In the genomic region with DNA sequence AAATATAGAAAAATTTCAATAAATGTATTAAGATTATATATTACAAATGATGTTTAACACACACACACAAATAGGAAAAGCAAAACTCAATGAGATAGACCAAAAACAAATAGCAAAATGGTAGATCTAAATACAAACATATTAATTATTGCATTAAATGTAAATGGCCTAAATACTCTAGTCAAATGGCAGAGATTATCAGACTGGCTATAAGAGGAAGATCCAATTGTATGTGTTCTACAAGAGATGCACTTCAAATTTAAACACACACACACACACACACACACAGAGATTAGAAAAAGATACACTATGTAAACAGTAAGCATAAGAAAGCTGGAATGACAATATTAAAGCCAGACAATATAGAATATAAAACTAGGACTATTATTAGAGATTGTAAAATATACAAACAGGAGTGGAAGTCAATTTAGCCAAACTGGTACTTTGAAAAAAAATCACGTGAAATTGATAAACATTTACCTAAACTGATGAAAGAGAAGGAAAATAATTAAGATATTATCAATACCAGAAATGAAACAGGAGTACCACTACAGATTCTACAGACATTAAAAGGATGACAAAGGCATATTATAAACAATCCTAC, we compare ENCODE assay signal across 9 cellular contexts.
"Had no signal": no experiment of that assay in that cellular context is flagged by ENCODE, and none has a peak within 500 bp of the region (broad histone marks: within the 10 kb centered on the region; RNA-seq: fewer than 3 reads in every experiment).

No MANE protein-coding gene starts in this region.

- H3K4me3 ChIP-seq: GM23248, HAP-1 had no signal

- H2AFZ ChIP-seq: GM23248 had no signal

- FAIRE-seq: HepG2 had no signal

- ATAC-seq: HepG2 had no signal

- H3K4me2 ChIP-seq: KMS-11 had no signal

- H3K27ac ChIP-seq: GM23248, HL-60, KMS-11 had no signal

- H3K36me3 ChIP-seq: HAP-1 had no signal

- DNase-seq: GM23248, GOT3, H7, HFFc6, KBM-7 had no signal

- H3K9ac ChIP-seq: GM23248, KMS-11 had no signal
